ENCODE assay signal across 28 cellular contexts in the genomic region with DNA sequence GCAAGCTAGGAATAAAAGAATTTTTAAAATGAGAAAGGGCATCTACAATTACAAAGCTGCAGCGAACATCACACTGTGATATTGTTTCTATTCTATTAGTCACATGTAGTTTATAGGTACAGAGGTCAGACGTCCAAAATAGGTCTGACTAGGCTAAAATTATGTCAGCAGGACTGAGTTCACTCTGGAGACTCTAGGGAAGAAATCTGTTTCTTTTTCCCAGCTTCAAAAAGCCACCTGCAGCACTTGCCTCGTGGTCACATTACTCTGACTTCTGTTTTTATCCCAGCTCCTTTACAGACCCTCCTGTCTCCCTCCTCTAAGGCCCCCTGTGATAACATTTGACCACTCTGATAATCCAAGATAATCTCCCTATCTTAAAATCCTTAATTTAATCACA. TPM values are rescaled to one million over a fixed set of nuclear protein-coding genes. Genes with fewer than 3 reads are reported as not detected.
DNase-seq lines count a peak whose midpoint lies in the region; ATAC-seq, FAIRE-seq and TF ChIP-seq lines count a peak whose summit lies in the region.
"Had no signal": no experiment of that assay in that cellular context is flagged by ENCODE, and none has a peak within 500 bp of the region (broad histone marks: within the 10 kb centered on the region; RNA-seq: fewer than 3 reads in every experiment).

No MANE protein-coding gene starts in this region.

- no peaks in the 10 kb centered on the region for H4K20me1 ChIP-seq in DOHH2 (ENCODE audit: control insufficient read depth, insufficient read depth, low read depth, low read length)

- H3K4me1 Mint-ChIP-seq in neural crest cell, result peaks cover 14% of the 10 kb centered on the region

- peaks cover 87% of the 10 kb centered on the region for H3K4me1 ChIP-seq in DOHH2 (ENCODE audit: control insufficient read depth, low read length)

- peak overlapping the region; percentile 82 for H3K4me3 ChIP-seq in DOHH2 (ENCODE audit: low read length)
- H3K4me3 ChIP-seq: A549, Peyer's patch, SK-N-MC had no signal

- no peaks in the 10 kb centered on the region for H3K9me2 ChIP-seq in DOHH2 (replicated peaks; ENCODE audit: control insufficient read depth, low read length)

- H3K27me3 ChIP-seq in DOHH2 (ENCODE audit: control insufficient read depth, low read length), result no peaks in the 10 kb centered on the region
- H3K27me3 ChIP-seq: Peyer's patch had no signal

- H3K27me3 Mint-ChIP-seq in neural crest cell (ENCODE audit: low read depth), result peaks cover 4% of the 10 kb centered on the region
- H3K27me3 Mint-ChIP-seq: B cell had no signal

- no peaks in the 10 kb centered on the region for H3K9me3 Mint-ChIP-seq in neural crest cell
- H3K9me3 Mint-ChIP-seq: CD14-positive monocyte had no signal

- FAIRE-seq in urothelium cell line (lab: Jason Lieb, UNC), result no peak
- FAIRE-seq: A549, D721Med, H1 had no signal

- H3K27ac Mint-ChIP-seq in neural crest cell (ENCODE audit: unreplicated experiment), result no peak overlapping the region
- H3K27ac Mint-ChIP-seq: CD14-positive monocyte had no signal

- DNase-seq in NAMALWA (ENCODE audit: low spot score), result peak; percentile 42
- peak; percentile 32 for DNase-seq in RKO (ENCODE audit: low spot score)
- DNase-seq in neural crest cell (ENCODE audit: low read depth, low spot score), result no peak
- no peak for DNase-seq in urothelium cell line (ENCODE audit: low spot score)
- DNase-seq in NCI-H1436 treated with DMSO at 0.1 percent for 48 hours (lab: John Stamatoyannopoulos, UW), result no peak
- no peak for DNase-seq in amygdala (lab: John Stamatoyannopoulos, UW)
- DNase-seq: DMS53; EL; GF-D8; IMR-90; NCI-H1048; NCI-H1417 treated with DMSO at 0.1 percent for 48 hours; NCI-H187 treated with DMSO at 0.1 percent for 48 hours; NCI-H2107; NCI-H69; NK-92 treated with Interleukin-12 subunit alpha and Interleukin-12 subunit beta, amount 100 ng/mL, for 24 hours; Peyer's patch; SHP77 had no signal

- H3K4me2 ChIP-seq in DOHH2 (ENCODE audit: low read length), result peak overlapping the region; percentile 90
- H3K4me2 ChIP-seq: A549, KMS-11 had no signal

- peak overlapping the region; percentile 6 for H3K4me3 Mint-ChIP-seq in neural crest cell
- H3K4me3 Mint-ChIP-seq: B cell, CD14-positive monocyte had no signal

- H3K79me2 ChIP-seq in DOHH2 (ENCODE audit: control insufficient read depth, low read length), result peaks cover 45% of the 10 kb centered on the region

- no peaks in the 10 kb centered on the region for H3K9me3 ChIP-seq in DOHH2 (ENCODE audit: control insufficient read depth, insufficient read depth, low read length)
- H3K9me3 ChIP-seq: A549, Peyer's patch had no signal

- peak overlapping the region; percentile 100 for H3K27ac ChIP-seq in DOHH2 (ENCODE audit: low read depth, low read length)
- H3K27ac ChIP-seq: A549, KMS-11, Peyer's patch, SK-N-MC had no signal

- peaks cover 8% of the 10 kb centered on the region for H3K36me3 Mint-ChIP-seq in neural crest cell (ENCODE audit: low read depth)

- TF ChIP-seq CTCF in DOHH2 (IDR thresholded peaks at IDR 0.05; ENCODE audit: low read depth, low read length, poor library complexity, severe bottlenecking) (no peak), neural crest cell (conservative IDR thresholded peaks at IDR 0.05) (no peak)

- H3K36me3 ChIP-seq in DOHH2 (ENCODE audit: control insufficient read depth, low read length), result peaks cover 37% of the 10 kb centered on the region
- H3K36me3 ChIP-seq: Peyer's patch had no signal

- peaks cover 53% of the 10 kb centered on the region for H3F3A ChIP-seq in DOHH2 (ENCODE audit: control insufficient read depth, insufficient read depth)

- ATAC-seq in GM21529 (IDR thresholded peaks at IDR 0.05; ENCODE audit: unreplicated experiment), result no peak
- ATAC-seq: A549, HCT116 had no signal

RNA-seq across cellular contexts. Expression of gene CKS2, which starts 5.1 kb away (rescaled TPM):
- 174 and 184 TPM in 2 replicates for total RNA-seq in neural crest cell

RNA-seq across cellular contexts. Expression of gene SECISBP2, which starts 12.4 kb away (rescaled TPM):
- 56.7 and 62.6 TPM in 2 replicates for total RNA-seq in neural crest cell

Comparison
In these comparisons a context has a peak if more than half of its experiments do, and no peak if none do; other contexts are left out.
1. DNase-seq: peak in NAMALWA (single experiment) and RKO (single experiment); none in neural crest cell (single experiment), urothelium cell line (single experiment), NCI-H1436 treated with DMSO at 0.1 percent for 48 hours (single experiment) and amygdala (0 of 56).